ENCODE assay signal across 8 cellular contexts in genomic region chr19:11378319-11379189, GRCh38. TPM values are rescaled to one million over a fixed set of nuclear protein-coding genes. Genes with fewer than 3 reads are reported as not detected.
DNase-seq lines count a peak whose midpoint lies in the region; ATAC-seq and TF ChIP-seq lines count a peak whose summit lies in the region.

No MANE protein-coding gene starts in this region.

- H3K4me3 Mint-ChIP-seq in GM23338 (no peak overlapping the region), endodermal cell (no peak overlapping the region), neural crest cell (peak overlapping the region; percentile 72)

- no peak for ATAC-seq in GM23338

- H3K9me3 ChIP-seq in BLaER1 treated with 17β-estradiol and CSF1 and Interleukin-3, amounts not matched to agents 10 nM and 100 nM (replicated peaks in 1 of 11): no peaks in the 10 kb centered on the region
- H3K9me3 ChIP-seq in SJSA1 (replicated peaks) (no peaks in the 10 kb centered on the region), endodermal cell (ENCODE audit: control insufficient read depth, low read length) (no peaks in the 10 kb centered on the region), suprapubic skin (no peaks in the 10 kb centered on the region)

- DNase-seq in GM23338 (ENCODE audit: low spot score) (peak; percentile 86), SJSA1 (ENCODE audit: low read depth in 1 of 2, low spot score in 2 of 2) (peak; percentile 70 to 78), endodermal cell (peak; percentile 89), neural crest cell (ENCODE audit: low read depth, low spot score) (peak; percentile 74), suprapubic skin (ENCODE audit: low spot score in 2 of 2) (no peak), GM19240 (ENCODE audit: insufficient read length, low spot score) (no peak)
- DNase-seq in activated CD4-positive, alpha-beta T cell treated with anti-CD3 and anti-CD28 coated beads, Interleukin-2, amount 50 U/mL, for 1 hour: no peak

- H3F3A ChIP-seq in GM23338 (replicated peaks; ENCODE audit: low read depth): peaks cover 22% of the 10 kb centered on the region

- H3K27me3 ChIP-seq in BLaER1 treated with 17β-estradiol and CSF1 and Interleukin-3, amounts not matched to agents 10 nM and 100 nM: peaks cover 0 to 12% (median 8%) of the 10 kb centered on the region in 11 experiments; a peak in 11 of 22 replicates
- no peaks in the 10 kb centered on the region for H3K27me3 ChIP-seq in GM23338 (ENCODE audit: insufficient read depth)
- peaks cover 12% of the 10 kb centered on the region for H3K27me3 ChIP-seq in SJSA1 (replicated peaks)
- no peaks in the 10 kb centered on the region for H3K27me3 ChIP-seq in endodermal cell (ENCODE audit: control insufficient read depth, insufficient read depth, low read length, poor library complexity, severe bottlenecking)
- H3K27me3 ChIP-seq in suprapubic skin: peaks cover 17% of the 10 kb centered on the region

- H3K27ac ChIP-seq in BLaER1 treated with 17β-estradiol and CSF1 and Interleukin-3, amounts not matched to agents 10 nM and 100 nM: peak overlapping the region in 9 of 11 experiments; percentile 33 to 95 (median 67); a peak in 12 of 22 replicates
- H3K27ac ChIP-seq in GM23338 (ENCODE audit: low read depth) (no peak overlapping the region), SJSA1 (no peak overlapping the region), endodermal cell (ENCODE audit: low read depth, low read length) (no peak overlapping the region), suprapubic skin (no peak overlapping the region)

- H3K4me2 ChIP-seq in BLaER1 treated with 17β-estradiol and CSF1 and Interleukin-3, amounts not matched to agents 10 nM and 100 nM: peak overlapping the region; percentile 71 to 100 (median 99)
- no peak overlapping the region for H3K4me2 ChIP-seq in GM23338

- TF ChIP-seq CTCF in GM23338 (conservative IDR thresholded peaks at IDR 0.05; ENCODE audit: low read depth in 2 of 2): peak; percentile 60 to 78
- TF ChIP-seq CTCF in endodermal cell (conservative IDR thresholded peaks at IDR 0.05): peak; percentile 80
- TF ChIP-seq CTCF in neural crest cell (conservative IDR thresholded peaks at IDR 0.05): peak; percentile 70
- peak in 1 of 2 donors; percentile 40 for TF ChIP-seq CTCF in suprapubic skin (IDR thresholded peaks at IDR 0.05)

- H3K4me1 ChIP-seq in BLaER1 treated with 17β-estradiol and CSF1 and Interleukin-3, amounts not matched to agents 10 nM and 100 nM: peaks cover 59 to 82% (median 72%) of the 10 kb centered on the region in 10 experiments
- H3K4me1 ChIP-seq in GM23338 (ENCODE audit: insufficient read depth): peaks cover 14% of the 10 kb centered on the region
- peaks cover 61% of the 10 kb centered on the region for H3K4me1 ChIP-seq in SJSA1 (replicated peaks)
- H3K4me1 ChIP-seq in endodermal cell (ENCODE audit: control insufficient read depth, insufficient read depth, low read length): peaks cover 4% of the 10 kb centered on the region
- H3K4me1 ChIP-seq in suprapubic skin: peaks cover 76% of the 10 kb centered on the region

- H3K27ac Mint-ChIP-seq in GM23338 (no peak overlapping the region), endodermal cell (peak overlapping the region; percentile 55), neural crest cell (ENCODE audit: unreplicated experiment) (no peak overlapping the region)

- peak overlapping the region in 7 of 11 experiments; percentile 9 to 50 (median 46); a peak in 9 of 22 replicates for H3K9ac ChIP-seq in BLaER1 treated with 17β-estradiol and CSF1 and Interleukin-3, amounts not matched to agents 10 nM and 100 nM
- no peak overlapping the region for H3K9ac ChIP-seq in endodermal cell (ENCODE audit: extremely low read depth, low read length, poor library complexity, severe bottlenecking)

- no peak overlapping the region for H3K4me3 ChIP-seq in BLaER1 treated with 17β-estradiol and CSF1 and Interleukin-3, amounts not matched to agents 10 nM and 100 nM
- H3K4me3 ChIP-seq in GM23338: no peak overlapping the region
- no peak overlapping the region for H3K4me3 ChIP-seq in SJSA1
- H3K4me3 ChIP-seq in endodermal cell (ENCODE audit: low read length): no peak overlapping the region
- H3K4me3 ChIP-seq in suprapubic skin: no peak overlapping the region

- no peak overlapping the region for H2AFZ ChIP-seq in GM23338

- peaks cover 0 to 21% (median 0%) of the 10 kb centered on the region in 11 experiments; a peak in 3 of 22 replicates for H3K36me3 ChIP-seq in BLaER1 treated with 17β-estradiol and CSF1 and Interleukin-3, amounts not matched to agents 10 nM and 100 nM
- H3K36me3 ChIP-seq in GM23338 (ENCODE audit: insufficient read depth): no peaks in the 10 kb centered on the region
- H3K36me3 ChIP-seq in SJSA1: no peaks in the 10 kb centered on the region
- peaks cover 20% of the 10 kb centered on the region for H3K36me3 ChIP-seq in endodermal cell (ENCODE audit: control insufficient read depth, insufficient read depth, low read length)
- no peaks in the 10 kb centered on the region for H3K36me3 ChIP-seq in suprapubic skin

- 74 to 77% methylated on average over 2 to 8 of the region's 8 CpGs for WGBS in endodermal cell (ENCODE audit: insufficient coverage in 1 of 2, insufficient read length in 1 of 2), 2 experiments
- WGBS in suprapubic skin: 48% methylated on average over 2 of the region's 8 CpGs

- H3K27me3 Mint-ChIP-seq in GM23338 (ENCODE audit: insufficient read depth, low read depth, poor library complexity) (peaks cover 16% of the 10 kb centered on the region), endodermal cell (ENCODE audit: insufficient read depth) (no peaks in the 10 kb centered on the region), neural crest cell (ENCODE audit: low read depth) (peaks cover 26% of the 10 kb centered on the region)

- H3K9me3 Mint-ChIP-seq in GM23338: peaks cover 3% of the 10 kb centered on the region; the same call in 1 of the 3 replicates
- no peaks in the 10 kb centered on the region for H3K9me3 Mint-ChIP-seq in endodermal cell
- no peaks in the 10 kb centered on the region for H3K9me3 Mint-ChIP-seq in neural crest cell

- no peaks in the 10 kb centered on the region for H3K9me2 ChIP-seq in GM23338 (ENCODE audit: insufficient read depth)

- H4K20me1 ChIP-seq in BLaER1 treated with 17β-estradiol and CSF1 and Interleukin-3, amounts not matched to agents 10 nM and 100 nM: peaks cover 0 to 12% (median 0%) of the 10 kb centered on the region in 11 experiments; a peak in 4 of 22 replicates
- H4K20me1 ChIP-seq in GM23338 (replicated peaks; ENCODE audit: insufficient read depth): no peaks in the 10 kb centered on the region

- TF ChIP-seq EP300 in suprapubic skin (IDR thresholded peaks at IDR 0.05): no peak

- H3K36me3 Mint-ChIP-seq in GM23338 (ENCODE audit: low read depth) (peaks cover 11% of the 10 kb centered on the region; the same call in 2 of the 3 replicates), endodermal cell (ENCODE audit: low read depth) (peaks cover 26% of the 10 kb centered on the region), neural crest cell (ENCODE audit: low read depth) (no peaks in the 10 kb centered on the region)

- H3K4me1 Mint-ChIP-seq in GM23338 (peaks cover 24% of the 10 kb centered on the region), endodermal cell (peaks cover 2% of the 10 kb centered on the region), neural crest cell (peaks cover 37% of the 10 kb centered on the region)

- no peak for TF ChIP-seq POLR2A in suprapubic skin (IDR thresholded peaks at IDR 0.05)

- H3K79me2 ChIP-seq in GM23338 (replicated peaks; ENCODE audit: insufficient read depth): peaks cover 10% of the 10 kb centered on the region; the same call in 1 of the 2 replicates

TF ChIP-seq in GM23338, 12 proteins besides CTCF, POLR2A, EP300 and RAD21 (continues in another document):
- TF ChIP-seq STAT1 (IDR thresholded peaks at IDR 0.05; ENCODE audit: unreplicated experiment): no peak
- TF ChIP-seq ZNF114 (CRISPR knock-in tag; IDR thresholded peaks at IDR 0.05): no peak
- no peak for TF ChIP-seq CREB1 (CRISPR knock-in tag; IDR thresholded peaks at IDR 0.05; ENCODE audit: low read depth)

RNA-seq across cellular contexts. Expression of gene SWSAP1, which starts 4.1 kb away (rescaled TPM):
- 2.1 and 4.1 TPM in 2 replicates for total RNA-seq in GM23338 (2014; rRNA removed; shearing (Covaris generic))
- polyA plus RNA-seq in GM23338 (2016; fragmentation: Nextera tagmentation; extraction: Ambion mirVana): 6.1 and 6.6 TPM in 2 replicates
- total RNA-seq in SJSA1 (2014; rRNA removed; shearing (Covaris generic)): 0.38 and 0.79 TPM in 2 replicates
- total RNA-seq in endodermal cell (1 to 10 TPM; 2.2 to 2.8 TPM), neural crest cell (2.9 and 3.5 TPM in 2 replicates), suprapubic skin (1 to 10 TPM; 1.6 to 3.7 (median 2.6) TPM)
- polyA plus RNA-seq in endodermal cell (2013, experiment 1 of 2): 2.2 TPM
- 1.6 TPM for polyA plus RNA-seq in endodermal cell (2013, experiment 2 of 2)

RNA-seq across cellular contexts. Expression of gene EPOR, which starts 5.6 kb away (rescaled TPM):
- 6.8 and 12.0 TPM in 2 replicates for total RNA-seq in GM23338 (2014; rRNA removed; shearing (Covaris generic))
- polyA plus RNA-seq in GM23338 (2016; fragmentation: Nextera tagmentation; extraction: Ambion mirVana): 9.1 and 9.2 TPM in 2 replicates
- 2.6 and 4.5 TPM in 2 replicates for total RNA-seq in SJSA1 (2014; rRNA removed; shearing (Covaris generic))
- total RNA-seq in endodermal cell (10 to 100 TPM; 27.0 to 39.5 TPM), neural crest cell (3.5 and 4.5 TPM in 2 replicates), suprapubic skin (1 to 10 TPM; 1.2 to 5.1 (median 2.9) TPM)
- polyA plus RNA-seq in endodermal cell (2013, experiment 1 of 2): 7.9 TPM
- polyA plus RNA-seq in endodermal cell (2013, experiment 2 of 2): 6.8 TPM

RNA-seq across cellular contexts. Expression of gene PLPPR2, which starts 23.3 kb away (rescaled TPM):
- 5.7 and 12.0 TPM in 2 replicates for total RNA-seq in GM23338 (2014; rRNA removed; shearing (Covaris generic))
- polyA plus RNA-seq in GM23338 (2016; fragmentation: Nextera tagmentation; extraction: Ambion mirVana): 5.0 and 9.0 TPM in 2 replicates
- 22.3 and 22.5 TPM in 2 replicates for total RNA-seq in SJSA1 (2014; rRNA removed; shearing (Covaris generic))
- total RNA-seq in endodermal cell: 1 to 10 TPM; 3.1 to 6.8 TPM
- 13.6 TPM for polyA plus RNA-seq in endodermal cell (2013, experiment 1 of 2)
- 13.7 TPM for polyA plus RNA-seq in endodermal cell (2013, experiment 2 of 2)
- 10.3 and 12.3 TPM in 2 replicates for total RNA-seq in neural crest cell
- 10 to 100 TPM; 18.9 to 32.1 (median 22.5) TPM for total RNA-seq in suprapubic skin

RNA-seq across cellular contexts. Expression of gene CCDC159, which starts 32.2 kb away (rescaled TPM):
- total RNA-seq in GM23338 (2014; rRNA removed; shearing (Covaris generic)): 3.4 and 3.5 TPM in 2 replicates
- polyA plus RNA-seq in GM23338 (2016; fragmentation: Nextera tagmentation; extraction: Ambion mirVana): 5.1 and 6.2 TPM in 2 replicates
- total RNA-seq in SJSA1 (2014; rRNA removed; shearing (Covaris generic)): 5.1 and 7.3 TPM in 2 replicates
- total RNA-seq in endodermal cell (10 to 100 TPM; 12.2 to 15.2 TPM), neural crest cell (7.0 and 10.3 TPM in 2 replicates), suprapubic skin (10 to 100 TPM in 3 of 4 donors, 1 to 10 TPM in 1; 8.0 to 58.3 (median 14.3) TPM)
- 16.9 TPM for polyA plus RNA-seq in endodermal cell (2013, experiment 1 of 2)
- polyA plus RNA-seq in endodermal cell (2013, experiment 2 of 2): 14.6 TPM

RNA-seq across cellular contexts. Expression of gene TMEM205, which starts 32.5 kb away (rescaled TPM):
- total RNA-seq in GM23338 (2014; rRNA removed; shearing (Covaris generic)): 223 and 293 TPM in 2 replicates
- polyA plus RNA-seq in GM23338 (2016; fragmentation: Nextera tagmentation; extraction: Ambion mirVana): 114 and 123 TPM in 2 replicates
- total RNA-seq in SJSA1 (2014; rRNA removed; shearing (Covaris generic)): 113 and 138 TPM in 2 replicates
- 10 to 100 TPM; 58.2 to 58.9 TPM for total RNA-seq in endodermal cell
- 55.8 TPM for polyA plus RNA-seq in endodermal cell (2013, experiment 1 of 2)
- polyA plus RNA-seq in endodermal cell (2013, experiment 2 of 2): 52.7 TPM
- total RNA-seq in neural crest cell: 34.8 and 36.1 TPM in 2 replicates
- total RNA-seq in suprapubic skin: 100 to 1,000 TPM; 202 to 245 (median 207) TPM

Comparison
In these comparisons a context has a peak if more than half of its experiments do, and no peak if none do; other contexts are left out.
1. H3K27ac ChIP-seq: peak in BLaER1 treated with 17β-estradiol and CSF1 and Interleukin-3, amounts not matched to agents 10 nM and 100 nM (9 of 11); none in GM23338 (single experiment), SJSA1 (single experiment), endodermal cell (single experiment) and suprapubic skin (single experiment).
2. DNase-seq: peak in GM23338 (single experiment), SJSA1 (2 of 2), endodermal cell (single experiment) and neural crest cell (single experiment); none in suprapubic skin (0 of 2), GM19240 (single experiment) and activated CD4-positive, alpha-beta T cell treated with anti-CD3 and anti-CD28 coated beads, Interleukin-2, amount 50 U/mL, for 1 hour (single experiment).